ENCODE assay signal across 19 cellular contexts in genomic region chr17:49659983-49660382, GRCh38. TPM values are rescaled to one million over a fixed set of nuclear protein-coding genes. Genes with fewer than 3 reads are reported as not detected.
DNase-seq lines count a peak whose midpoint lies in the region; ATAC-seq, FAIRE-seq and TF ChIP-seq lines count a peak whose summit lies in the region.
"Had no signal": no experiment of that assay in that cellular context is flagged by ENCODE, and none has a peak within 500 bp of the region (broad histone marks: within the 10 kb centered on the region; RNA-seq: fewer than 3 reads in every experiment).

No MANE protein-coding gene starts in this region.

- TF ChIP-seq EP300 in GM12878 (IDR thresholded peaks at IDR 0.05; ENCODE audit: borderline replicate concordance in 1 of 2, control insufficient read depth in 1 of 2, low read depth in 2 of 2, low read length in 2 of 2), result no peak

- no peaks in the 10 kb centered on the region for H4K20me1 ChIP-seq in GM12878 (ENCODE audit: control insufficient read depth, insufficient read depth)

- peaks cover 4 to 21% of the 10 kb centered on the region in 2 donors for H3K36me3 Mint-ChIP-seq in activated naive CD4-positive, alpha-beta T cell treated with anti-CD3 and anti-CD28 coated beads, Interleukin-2, amount 50 U/mL, for 72 hours
- peaks cover 24% of the 10 kb centered on the region for H3K36me3 Mint-ChIP-seq in activated naive CD4-positive, alpha-beta T cell treated with anti-CD3 and anti-CD28 coated beads, Interleukin-2, amount 10 ng/mL, durations not matched to agents 7 days and 5 days
- H3K36me3 Mint-ChIP-seq in neural crest cell (ENCODE audit: low read depth), result peaks cover 23% of the 10 kb centered on the region

- TF ChIP-seq CTCF in GM13977 (IDR thresholded peaks at IDR 0.05; ENCODE audit: extremely low read depth, insufficient read depth, missing control alignments) (no peak), GM12878 (IDR thresholded peaks at IDR 0.05 in 2 of 3, conservative IDR thresholded peaks at IDR 0.05 in 1 of 3; ENCODE audit: control insufficient read depth in 2 of 3, extremely low read depth in 1 of 3, insufficient read depth in 1 of 3, low read depth in 3 of 3, low read length in 3 of 3) (no peak), neural crest cell (conservative IDR thresholded peaks at IDR 0.05) (no peak)

- H2AFZ ChIP-seq in GM12878 (ENCODE audit: control insufficient read depth, low read depth, low read length), result no peak overlapping the region
- H2AFZ ChIP-seq: PC-9 had no signal

- SMC1A ChIA-PET in GM12878 (lab: Charles Lee; ENCODE audit: uncharacterized antibody, unreplicated experiment), result interaction anchor here (1.1 to 1.4 kb wide), 3 partner anchors 10 to 84 kb away, joined by 3 to 4 read pairs (median 3); partner anchors contain the start of gene NXPH3

- peaks cover 10% of the 10 kb centered on the region for H3K4me1 ChIP-seq in GM12878 (ENCODE audit: control insufficient read depth, insufficient read depth, low read length)
- no peaks in the 10 kb centered on the region for H3K4me1 ChIP-seq in HAP-1
- H3K4me1 ChIP-seq: Caco-2, SJSA1 had no signal

- peak in 1 of 2 donors; percentile 44 for ATAC-seq in activated naive CD4-positive, alpha-beta T cell treated with anti-CD3 and anti-CD28 coated beads, Interleukin-2, amount 50 U/mL, for 72 hours
- ATAC-seq in GM12878 (peak; percentile 48), GM18867 (IDR thresholded peaks at IDR 0.05; ENCODE audit: unreplicated experiment) (no peak)
- ATAC-seq: HepG2 had no signal

- TF ChIP-seq RAD21 in GM12878 (IDR thresholded peaks at IDR 0.05; ENCODE audit: insufficient read depth, low read depth, low read length), result no peak

- intact Hi-C loops in GM12878 (cut with micrococcal nuclease; ENCODE audit: unreplicated experiment), result no loop called here

- no peaks in the 10 kb centered on the region for H3K27me3 Mint-ChIP-seq in activated naive CD4-positive, alpha-beta T cell treated with anti-CD3 and anti-CD28 coated beads, Interleukin-2, amount 10 ng/mL, durations not matched to agents 7 days and 5 days
- H3K27me3 Mint-ChIP-seq in neural crest cell (ENCODE audit: low read depth), result no peaks in the 10 kb centered on the region

- no peak for FAIRE-seq in GM12878 (lab: Jason Lieb, UNC)
- FAIRE-seq: A204.1, HepG2 had no signal

- H3K27ac ChIP-seq in GM12878 (ENCODE audit: control insufficient read depth, insufficient read depth), result no peak overlapping the region
- H3K27ac ChIP-seq: BLaER1 treated with 17β-estradiol and CSF1 and Interleukin-3, amounts not matched to agents 10 nM and 100 nM; PC-9; SJSA1 had no signal

- DNase-seq in activated naive CD4-positive, alpha-beta T cell treated with anti-CD3 and anti-CD28 coated beads, Interleukin-2, amount 50 U/mL, for 72 hours (ENCODE audit: low spot score in 2 of 2), result no peak
- no peak for DNase-seq in activated naive CD4-positive, alpha-beta T cell treated with anti-CD3 and anti-CD28 coated beads, Interleukin-2, amount 10 ng/mL, durations not matched to agents 7 days and 5 days
- peak; percentile 44 for DNase-seq in GM13977 (ENCODE audit: low spot score)
- DNase-seq in GM12878 (ENCODE audit: low read depth, low spot score), result no peak
- DNase-seq in neural crest cell (ENCODE audit: low read depth, low spot score), result no peak
- no peak for DNase-seq in GOT3 (lab: John Stamatoyannopoulos, UW)
- DNase-seq in HAP-1 (ENCODE audit: low spot score in 2 of 2), result no peak
- DNase-seq: Caco-2, DMS153, KG1, NCI-H1436 treated with DMSO at 0.1 percent for 48 hours, NCI-H2029 treated with DMSO at 0.1 percent for 48 hours, NCI-H748 treated with DMSO at 0.1 percent for 48 hours, PC-9 had no signal

- in situ Hi-C loops in GM13977 (cut with MboI; ENCODE audit: low pct_unique_long_range_greater_than_20kb, low sequenced_read_pairs, unreplicated experiment), result no loop called here
- in situ Hi-C loops in GM12878 (cut with MboI), result no loop called here
- in situ Hi-C loops in HAP-1 (cut with MboI; ENCODE audit: low sequenced_read_pairs), result no loop called here

- RAD21 ChIA-PET in GM12878 (lab: Charles Lee; ENCODE audit: unreplicated experiment), result interaction anchor here (1.1 kb wide), 1 partner anchor 14 kb away, joined by 3 read pairs; no protein-coding TSS in a partner anchor

- H3K27me3 ChIP-seq in GM12878 (replicated peaks in 1 of 2; ENCODE audit: control insufficient read depth in 2 of 2, insufficient read depth in 2 of 2, low read length in 1 of 2), result no peaks in the 10 kb centered on the region
- H3K27me3 ChIP-seq in HAP-1 (ENCODE audit: low read depth), result no peaks in the 10 kb centered on the region
- H3K27me3 ChIP-seq: BLaER1 treated with 17β-estradiol and CSF1 and Interleukin-3, amounts not matched to agents 10 nM and 100 nM; SJSA1 had no signal

- H3K9ac ChIP-seq in GM12878 (ENCODE audit: control insufficient read depth, insufficient read depth, low read length), result no peak overlapping the region
- H3K9ac ChIP-seq: BLaER1 treated with 17β-estradiol and CSF1 and Interleukin-3, amounts not matched to agents 10 nM and 100 nM had no signal

- BruUV-seq in GM12878 (replicated peaks; lab: Mats Ljungman, UMichigan), result no TSS peak

- POLR2A ChIA-PET in GM12878 (lab: Charles Lee), result interaction anchor here (0.9 kb wide), 1 partner anchor 11 kb away, joined by 3 read pairs; no protein-coding TSS in a partner anchor

- H3K27ac Mint-ChIP-seq in activated naive CD4-positive, alpha-beta T cell treated with anti-CD3 and anti-CD28 coated beads, Interleukin-2, amount 50 U/mL, for 72 hours, result peak overlapping the region; percentile 1 to 17
- no peak overlapping the region for H3K27ac Mint-ChIP-seq in activated naive CD4-positive, alpha-beta T cell treated with anti-CD3 and anti-CD28 coated beads, Interleukin-2, amount 10 ng/mL, durations not matched to agents 7 days and 5 days
- H3K27ac Mint-ChIP-seq in neural crest cell (ENCODE audit: unreplicated experiment), result peak overlapping the region; percentile 51

- no peak for TF ChIP-seq POLR2A in GM12878 (IDR thresholded peaks at IDR 0.05; ENCODE audit: low read depth, low read length)

- H3K79me2 ChIP-seq in GM12878 (ENCODE audit: control insufficient read depth, insufficient read depth, low read length), result peaks cover 43% of the 10 kb centered on the region

- H3K36me3 ChIP-seq in GM12878 (ENCODE audit: control insufficient read depth in 2 of 2, insufficient read depth in 2 of 2, low read length in 1 of 2) (peaks cover 0 to 3% of the 10 kb centered on the region in 2 experiments; a peak in 2 of 4 replicates), HAP-1 (replicated peaks) (no peaks in the 10 kb centered on the region)

- no peak overlapping the region for H3K4me3 ChIP-seq in GM12878
- no peak overlapping the region for H3K4me3 ChIP-seq in HAP-1
- H3K4me3 ChIP-seq: BLaER1 treated with 17β-estradiol and CSF1 and Interleukin-3, amounts not matched to agents 10 nM and 100 nM; PC-9; SJSA1 had no signal

- H3K4me1 Mint-ChIP-seq in activated naive CD4-positive, alpha-beta T cell treated with anti-CD3 and anti-CD28 coated beads, Interleukin-2, amount 10 ng/mL, durations not matched to agents 7 days and 5 days, result peaks cover 8% of the 10 kb centered on the region
- H3K4me1 Mint-ChIP-seq in neural crest cell, result no peaks in the 10 kb centered on the region

- CTCF ChIA-PET in activated naive CD4-positive, alpha-beta T cell treated with anti-CD3 and anti-CD28 coated beads, Interleukin-2, amount 10 ng/mL, durations not matched to agents 7 days and 5 days (lab: Charles Lee), result no interaction called here
- CTCF ChIA-PET in GM12878 (lab: Yijun Ruan, JAX), result interaction anchor here (0.6 kb wide), 1 partner anchor 15 kb away, joined by 3 read pairs; no protein-coding TSS in a partner anchor

- H3K9me3 ChIP-seq in GM12878 (replicated peaks; ENCODE audit: control insufficient read depth, insufficient read depth, low read length) (no peaks in the 10 kb centered on the region), HAP-1 (no peaks in the 10 kb centered on the region)
- H3K9me3 ChIP-seq: BLaER1 treated with 17β-estradiol and CSF1 and Interleukin-3, amounts not matched to agents 10 nM and 100 nM; Caco-2; SJSA1 had no signal

- no peak overlapping the region for H3K4me3 Mint-ChIP-seq in activated naive CD4-positive, alpha-beta T cell treated with anti-CD3 and anti-CD28 coated beads, Interleukin-2, amount 10 ng/mL, durations not matched to agents 7 days and 5 days
- H3K4me3 Mint-ChIP-seq in neural crest cell, result no peak overlapping the region

- 0 out of 2 replicates have a peak overlapping the region, but pooled peaks have one; percentile 3 for H3K4me2 ChIP-seq in GM12878 (ENCODE audit: control insufficient read depth, insufficient read depth)
- H3K4me2 ChIP-seq: BLaER1 treated with 17β-estradiol and CSF1 and Interleukin-3, amounts not matched to agents 10 nM and 100 nM; PC-9 had no signal

- no peaks in the 10 kb centered on the region for H3K9me3 Mint-ChIP-seq in activated naive CD4-positive, alpha-beta T cell treated with anti-CD3 and anti-CD28 coated beads, Interleukin-2, amount 50 U/mL, for 72 hours
- no peaks in the 10 kb centered on the region for H3K9me3 Mint-ChIP-seq in activated naive CD4-positive, alpha-beta T cell treated with anti-CD3 and anti-CD28 coated beads, Interleukin-2, amount 10 ng/mL, durations not matched to agents 7 days and 5 days
- H3K9me3 Mint-ChIP-seq in neural crest cell, result no peaks in the 10 kb centered on the region

RNA-seq across cellular contexts. Expression of gene SPOP, which starts 17.9 kb away (rescaled TPM):
- total RNA-seq in activated naive CD4-positive, alpha-beta T cell treated with anti-CD3 and anti-CD28 coated beads, Interleukin-2, amount 50 U/mL, for 72 hours, result 10 to 100 TPM; 66.9 to 70.3 TPM
- total RNA-seq in GM12878 (2013; cell fraction: nucleolus; rRNA removed), result 86.4 and 107 TPM in 2 replicates
- total RNA-seq in GM12878 (2014; rRNA removed), result 56.7 and 64.0 TPM in 2 replicates
- total RNA-seq in GM12878 (2014; rRNA removed; fragmentation: Illumina TruSeq; extraction: Trizol), result 39.5 and 39.9 TPM in 2 replicates
- 45.8 and 50.1 TPM in 2 replicates for total RNA-seq in GM12878 (2021)
- polyA plus RNA-seq in GM12878 (2011; ENCODE audit: low read depth), result 22.3 TPM
- polyA plus RNA-seq in GM12878 (2011; rRNA removed), result 55.8 and 80.4 TPM in 2 replicates
- 55.1 and 82.5 TPM in 2 replicates for polyA plus RNA-seq in GM12878 (2011; cell fraction: cytosol; rRNA removed)
- polyA plus RNA-seq in GM12878 (2011; cell fraction: nucleus; rRNA removed), result 50.5 and 54.2 TPM in 2 replicates
- 26.3 and 35.4 TPM in 2 replicates for polyA plus RNA-seq in GM12878 (2012)
- polyA plus RNA-seq in GM12878 (2014; fragmentation: Illumina TruSeq; extraction: Trizol), result 41.6 and 45.4 TPM in 2 replicates
- polyA plus RNA-seq in GM12878 (2014; fragmentation: Nextera tagmentation; extraction: Ambion mirVana), result 10 to 100 TPM; 35.1 to 39.0 TPM
- polyA plus RNA-seq in GM12878 (2014; rRNA removed), result 34.5 and 43.7 TPM in 2 replicates
- polyA plus RNA-seq in GM12878 (2016; fragmentation: Nextera tagmentation; extraction: Ambion mirVana), result 10 to 100 TPM; 65.9 to 76.3 TPM
- 65.1 and 93.8 TPM in 2 replicates for polyA minus RNA-seq in GM12878 (2011; rRNA and poly(A)+ RNA removed)
- 34.7 and 42.1 TPM in 2 replicates for polyA minus RNA-seq in GM12878 (2011; cell fraction: cytosol; rRNA and poly(A)+ RNA removed)
- polyA minus RNA-seq in GM12878 (2011; cell fraction: nucleus; rRNA and poly(A)+ RNA removed), result 27.9 and 43.3 TPM in 2 replicates
- 51.9 and 60.3 TPM in 2 replicates for total RNA-seq in neural crest cell

RNA-seq across cellular contexts. Expression of gene SLC35B1, which starts 47.8 kb away (rescaled TPM):
- total RNA-seq in activated naive CD4-positive, alpha-beta T cell treated with anti-CD3 and anti-CD28 coated beads, Interleukin-2, amount 50 U/mL, for 72 hours, result 10 to 100 TPM; 36.2 to 44.1 TPM
- 20.3 and 24.2 TPM in 2 replicates for total RNA-seq in GM12878 (2013; cell fraction: nucleolus; rRNA removed)
- 54.8 and 61.1 TPM in 2 replicates for total RNA-seq in GM12878 (2014; rRNA removed)
- total RNA-seq in GM12878 (2014; rRNA removed; fragmentation: Illumina TruSeq; extraction: Trizol), result 42.4 and 43.3 TPM in 2 replicates
- total RNA-seq in GM12878 (2021), result 39.5 and 46.2 TPM in 2 replicates
- 36.2 TPM for polyA plus RNA-seq in GM12878 (2011; ENCODE audit: low read depth)
- polyA plus RNA-seq in GM12878 (2011; rRNA removed), result 34.4 and 55.3 TPM in 2 replicates
- polyA plus RNA-seq in GM12878 (2011; cell fraction: cytosol; rRNA removed), result 55.6 and 57.9 TPM in 2 replicates
- polyA plus RNA-seq in GM12878 (2011; cell fraction: nucleus; rRNA removed), result 60.1 and 74.9 TPM in 2 replicates
- polyA plus RNA-seq in GM12878 (2012), result 30.7 and 48.1 TPM in 2 replicates
- polyA plus RNA-seq in GM12878 (2014; fragmentation: Illumina TruSeq; extraction: Trizol), result 51.9 and 58.0 TPM in 2 replicates
- polyA plus RNA-seq in GM12878 (2014; fragmentation: Nextera tagmentation; extraction: Ambion mirVana), result 10 to 100 TPM; 40.0 to 44.4 TPM
- polyA plus RNA-seq in GM12878 (2014; rRNA removed), result 48.1 and 51.3 TPM in 2 replicates
- polyA plus RNA-seq in GM12878 (2016; fragmentation: Nextera tagmentation; extraction: Ambion mirVana), result 100 to 1,000 TPM; 106 to 113 TPM
- 42.2 and 43.6 TPM in 2 replicates for polyA minus RNA-seq in GM12878 (2011; rRNA and poly(A)+ RNA removed)
- 18.4 and 21.6 TPM in 2 replicates for polyA minus RNA-seq in GM12878 (2011; cell fraction: cytosol; rRNA and poly(A)+ RNA removed)
- 31.4 and 38.0 TPM in 2 replicates for polyA minus RNA-seq in GM12878 (2011; cell fraction: nucleus; rRNA and poly(A)+ RNA removed)
- 78.7 and 89.6 TPM in 2 replicates for total RNA-seq in neural crest cell
